In genomic region chr2:32277674-32278475, GRCh38 we compare ENCODE assay signal across 1 cellular context.
A peak's percentile ranks its signal among the peaks of the same experiment; 100 is the strongest.
TF ChIP-seq lines count a peak whose summit lies in the region.

YIPF4 (plus strand) TSS chr2:32277904; CDS start chr2:32278156, 252 bp downstream.

TF ChIP-seq in K562, 482 proteins besides CTCF, POLR2A, EP300 and RAD21 (continued from another document and continues in another):
- TF ChIP-seq BRF2 (IDR thresholded peaks at IDR 0.05; ENCODE audit: borderline replicate concordance, insufficient read depth, insufficient read length), result no peak
- TF ChIP-seq PKNOX1 (IDR thresholded peaks at IDR 0.05), result peak; percentile 67; the same call in 1 of the 2 replicates
- no peak for TF ChIP-seq ZNF584 (CRISPR knock-in tag; IDR thresholded peaks at IDR 0.05; ENCODE audit: low read depth)
- TF ChIP-seq PHF20 (IDR thresholded peaks at IDR 0.05; ENCODE audit: partially characterized antibody), result peak; percentile 100
- TF ChIP-seq CREB3L1 (IDR thresholded peaks at IDR 0.05; ENCODE audit: borderline replicate concordance, low read depth), result no peak; the same call in 1 of the 2 replicates
- peak; percentile 29; the same call in 1 of the 2 replicates for TF ChIP-seq IRF2 (CRISPR knock-in tag; IDR thresholded peaks at IDR 0.05)
- TF ChIP-seq TEAD4 (IDR thresholded peaks at IDR 0.05; ENCODE audit: low read length), result no peak
- TF ChIP-seq TEAD4 (CRISPR knock-in tag; IDR thresholded peaks at IDR 0.05; ENCODE audit: borderline replicate concordance), result peak; percentile 35; the same call in 1 of the 2 replicates
- no peak for TF ChIP-seq ZNF695 (CRISPR knock-in tag; IDR thresholded peaks at IDR 0.05)
- peak; percentile 83 for TF ChIP-seq SUPT5H (IDR thresholded peaks at IDR 0.05)
- TF ChIP-seq GMEB1 (CRISPR knock-in tag; IDR thresholded peaks at IDR 0.05), result no peak
- no peak for TF ChIP-seq MYNN (IDR thresholded peaks at IDR 0.05)
- TF ChIP-seq MYNN (CRISPR knock-in tag; IDR thresholded peaks at IDR 0.05), result no peak
- TF ChIP-seq GTF2E2 (tag; IDR thresholded peaks at IDR 0.05), result peak; percentile 73
- 0 out of 2 replicates have a peak, but pooled peaks have one; percentile 3 for TF ChIP-seq NFRKB (IDR thresholded peaks at IDR 0.05; ENCODE audit: low read depth)
- peak; percentile 82 for TF ChIP-seq EP400 (IDR thresholded peaks at IDR 0.05)
- peak; percentile 23 to 44 for TF ChIP-seq E2F6 (IDR thresholded peaks at IDR 0.05; ENCODE audit: borderline replicate concordance in 1 of 2, extremely low read depth in 1 of 2, insufficient read depth in 1 of 2, insufficient read length in 1 of 2, low read depth in 1 of 2, low read length in 1 of 2, poor library complexity in 1 of 2, severe bottlenecking in 1 of 2)
- TF ChIP-seq PRDM10 (IDR thresholded peaks at IDR 0.05; ENCODE audit: partially characterized antibody), result peak; percentile 93
- TF ChIP-seq FOXJ2 (tag; IDR thresholded peaks at IDR 0.05), result peak; percentile 84
- TF ChIP-seq ZNF740 (CRISPR knock-in tag; IDR thresholded peaks at IDR 0.05), result 0 out of 2 replicates have a peak, but pooled peaks have one; percentile 28
- no peak for TF ChIP-seq ZNF740 (tag; IDR thresholded peaks at IDR 0.05)
- TF ChIP-seq POLR2AphosphoS5 (IDR thresholded peaks at IDR 0.05; ENCODE audit: control insufficient read depth, insufficient read depth, low read depth, low read length), result peak; percentile 71
- no peak for TF ChIP-seq RBM22 (IDR thresholded peaks at IDR 0.05; ENCODE audit: low read depth, low read length, poor library complexity, severe bottlenecking)
- no peak for TF ChIP-seq SIRT6 (IDR thresholded peaks at IDR 0.05; ENCODE audit: low read depth, low read length)
- TF ChIP-seq CREM (IDR thresholded peaks at IDR 0.05; ENCODE audit: low read depth), result no peak
- TF ChIP-seq POLR2G (IDR thresholded peaks at IDR 0.05; ENCODE audit: low read depth, low read length), result peak; percentile 88
- no peak for TF ChIP-seq ZNF592 (IDR thresholded peaks at IDR 0.05)
- TF ChIP-seq RBM17 (IDR thresholded peaks at IDR 0.05; ENCODE audit: borderline replicate concordance, low read depth, low read length), result no peak
- peak; percentile 81 to 93 for TF ChIP-seq MNT (conservative IDR thresholded peaks at IDR 0.05)
- TF ChIP-seq TFAM (CRISPR knock-in tag; conservative IDR thresholded peaks at IDR 0.05), result no peak
- peak; percentile 91 for TF ChIP-seq HMGXB4 (CRISPR knock-in tag; IDR thresholded peaks at IDR 0.05)
- TF ChIP-seq ZNF431 (CRISPR knock-in tag; IDR thresholded peaks at IDR 0.05), result no peak; the same call in 1 of the 2 replicates
- TF ChIP-seq ZNF551 (CRISPR knock-in tag; IDR thresholded peaks at IDR 0.05), result no peak
- peak; percentile 66 for TF ChIP-seq NFYB (IDR thresholded peaks at IDR 0.05; ENCODE audit: extremely low read depth, insufficient read length)
- no peak for TF ChIP-seq HLTF (IDR thresholded peaks at IDR 0.05)
- TF ChIP-seq BCOR (IDR thresholded peaks at IDR 0.05), result no peak
- TF ChIP-seq ZC3H4 (CRISPR knock-in tag; IDR thresholded peaks at IDR 0.05; ENCODE audit: borderline replicate concordance), result 0 out of 2 replicates have a peak, but pooled peaks have one; percentile 65
- TF ChIP-seq TAF1 (IDR thresholded peaks at IDR 0.05; ENCODE audit: control insufficient read depth, extremely low read depth, insufficient read depth, low read length, severe bottlenecking), result peak; percentile 85
- peak; percentile 56 for TF ChIP-seq SPI1 (IDR thresholded peaks at IDR 0.05; ENCODE audit: borderline replicate concordance, low read depth, low read length)
- no peak for TF ChIP-seq ZFP1 (CRISPR knock-in tag; IDR thresholded peaks at IDR 0.05)
- TF ChIP-seq FIP1L1 (IDR thresholded peaks at IDR 0.05; ENCODE audit: low read depth, low read length, poor library complexity, severe bottlenecking), result peak; percentile 25
- peak; percentile 66 for TF ChIP-seq CXXC5 (CRISPR knock-in tag; IDR thresholded peaks at IDR 0.05)
- 0 out of 2 replicates have a peak, but pooled peaks have one; percentile 56 for TF ChIP-seq ZNF175 (CRISPR knock-in tag; IDR thresholded peaks at IDR 0.05; ENCODE audit: low read depth)
- TF ChIP-seq RBM14 (IDR thresholded peaks at IDR 0.05; ENCODE audit: borderline replicate concordance, insufficient read depth, low read depth, low read length), result 0 out of 2 replicates have a peak, but pooled peaks have one; percentile 85
- peak; percentile 62; the same call in 1 of the 2 replicates for TF ChIP-seq CC2D1A (IDR thresholded peaks at IDR 0.05)
